In the genomic region with DNA sequence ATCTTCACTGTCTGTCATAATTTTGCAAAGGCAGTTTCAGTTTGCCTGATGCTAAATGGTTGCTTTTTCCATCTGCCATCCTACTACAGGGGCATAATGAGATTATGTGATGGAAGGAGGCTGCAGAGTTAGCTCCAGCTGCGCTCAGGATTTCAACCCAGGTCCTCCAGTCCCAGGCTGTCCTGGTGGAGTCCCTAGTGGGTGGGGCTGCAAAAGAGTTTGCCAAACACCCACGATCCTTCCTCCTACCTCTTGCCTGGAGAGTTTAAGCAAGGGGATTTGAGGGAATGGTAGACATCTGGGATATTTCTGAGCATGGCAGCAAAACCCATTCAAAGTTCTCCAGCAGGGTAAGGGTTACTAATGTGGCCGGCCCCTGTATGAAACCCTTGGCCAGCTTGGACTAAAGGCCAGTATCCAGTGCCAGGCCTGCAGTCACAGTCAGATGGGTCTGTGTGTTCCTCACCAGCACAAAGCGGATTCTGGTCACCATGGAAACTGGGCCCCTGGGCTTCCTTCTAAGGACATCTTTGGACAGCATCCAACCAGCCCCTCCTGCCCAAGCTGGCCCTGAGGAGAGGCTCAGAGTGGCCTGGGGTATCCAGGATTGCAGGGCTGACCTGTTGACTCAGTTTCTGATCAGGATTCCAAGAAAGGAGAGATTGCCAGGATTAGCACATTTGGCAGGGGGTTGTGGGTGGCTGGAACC, we compare ENCODE assay signal across 11 cellular contexts. TPM values are rescaled to one million over a fixed set of nuclear protein-coding genes. Genes with fewer than 3 reads are reported as not detected.
DNase-seq lines count a peak whose midpoint lies in the region; ATAC-seq lines count a peak whose summit lies in the region.
"Had no signal": no experiment of that assay in that cellular context is flagged by ENCODE, and none has a peak within 500 bp of the region (broad histone marks: within the 10 kb centered on the region; RNA-seq: fewer than 3 reads in every experiment).

No MANE protein-coding gene starts in this region.

- intact Hi-C loops in posterior cingulate gyrus (cut with DNase I) = no loop called here

- ATAC-seq in HG03457 (IDR thresholded peaks at IDR 0.05; ENCODE audit: unreplicated experiment) (no peak), GM21447 (IDR thresholded peaks at IDR 0.05; ENCODE audit: unreplicated experiment) (no peak), HG03378 (IDR thresholded peaks at IDR 0.05; ENCODE audit: unreplicated experiment) (no peak)
- ATAC-seq: gastrocnemius medialis had no signal

- DNase-seq in EH (ENCODE audit: low read depth) = peak; percentile 32
- peak; percentile 39 for DNase-seq in RPMI7951 (ENCODE audit: low read depth)
- peak; percentile 69 for DNase-seq in foreskin melanocyte
- DNase-seq in posterior cingulate gyrus = peak; percentile 36 to 93 (median 55)
- DNase-seq in activated CD4-positive, CD25-positive, alpha-beta regulatory T cell (lab: John Stamatoyannopoulos, UW) = no peak
- DNase-seq: activated naive CD4-positive, alpha-beta T cell treated with anti-CD3 and anti-CD28 coated beads, Interleukin-2, amount 10 ng/mL, durations not matched to agents 7 days and 5 days; stimulated activated naive CD4-positive, alpha-beta T cell had no signal

RNA-seq across cellular contexts. Expression of a gene that starts 42.7 kb away (rescaled TPM):
- 9.4 and 14.5 TPM in 2 replicates for total RNA-seq in RPMI7951 (2014; rRNA removed; shearing (Covaris generic))

Comparison
In these comparisons a context has a peak if more than half of its experiments do, and no peak if none do; other contexts are left out.
1. DNase-seq: peak in EH (single experiment), RPMI7951 (single experiment), foreskin melanocyte (single experiment) and posterior cingulate gyrus (10 of 10); none in activated CD4-positive, CD25-positive, alpha-beta regulatory T cell (0 of 4).